ENCODE assay signal across 32 cellular contexts in the genomic region with DNA sequence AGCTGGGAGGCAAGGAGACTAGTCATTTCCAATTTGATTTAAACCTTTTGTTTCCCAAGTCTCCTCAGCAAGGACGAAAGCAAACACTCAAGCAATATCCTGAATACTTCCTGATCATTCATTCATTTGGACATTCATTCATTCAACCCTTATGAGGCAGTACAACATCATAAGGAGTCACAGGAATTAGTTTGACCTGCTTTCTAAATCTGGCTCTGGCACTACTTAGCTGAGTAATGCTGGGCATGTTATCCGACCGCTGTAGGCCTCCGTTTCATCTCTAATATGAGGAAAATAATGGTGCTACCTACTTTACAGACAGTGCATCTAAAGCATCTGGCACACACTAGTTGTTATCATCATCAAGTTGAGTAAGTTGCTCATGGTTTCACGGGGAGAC. TPM values are rescaled to one million over a fixed set of nuclear protein-coding genes. Genes with fewer than 3 reads are reported as not detected.
"Had no signal": no experiment of that assay in that cellular context is flagged by ENCODE, and none has a peak within 500 bp of the region (broad histone marks: within the 10 kb centered on the region; RNA-seq: fewer than 3 reads in every experiment).

No MANE protein-coding gene starts in this region.

- H3K27me3 ChIP-seq: MG63 had no signal

- H3K9ac ChIP-seq: KMS-11 had no signal

- H3K9me3 ChIP-seq: MG63 had no signal

- H3K36me3 ChIP-seq: MG63 had no signal

- H3K27ac ChIP-seq: KMS-11 had no signal

- H3K4me2 ChIP-seq: KMS-11 had no signal

- DNase-seq: Karpas-422, Kasumi-1, KG1, MG63, MM.1S, MV-4-11, NCI-H1048, NCI-H1092, NCI-H1092 treated with DMSO at 0.1 percent for 48 hours, NCI-H1105, NCI-H1105 treated with DMSO at 0.1 percent for 48 hours, NCI-H1417, NCI-H1417 treated with DMSO at 0.1 percent for 48 hours, NCI-H1436, NCI-H1436 treated with DMSO at 0.1 percent for 48 hours, NCI-H146, NCI-H1694, NCI-H187, NCI-H187 treated with DMSO at 0.1 percent for 48 hours, NCI-H1930, NCI-H2029, NCI-H2029 treated with DMSO at 0.1 percent for 48 hours, NCI-H2081, NCI-H2081 treated with DMSO at 0.1 percent for 48 hours, NCI-H2107, NCI-H2227 treated with DMSO at 0.1 percent for 48 hours, NCI-H226, NCI-H345, NCI-H446, NCI-H446 treated with DMSO at 0.1 percent for 48 hours had no signal

- H3K4me3 ChIP-seq: MG63 had no signal

RNA-seq across cellular contexts. Expression of a gene that starts 11.7 kb away (rescaled TPM):
- total RNA-seq: M059J had no signal
